Comparison of ENCODE assay signal across 8 cellular contexts in the genomic region with DNA sequence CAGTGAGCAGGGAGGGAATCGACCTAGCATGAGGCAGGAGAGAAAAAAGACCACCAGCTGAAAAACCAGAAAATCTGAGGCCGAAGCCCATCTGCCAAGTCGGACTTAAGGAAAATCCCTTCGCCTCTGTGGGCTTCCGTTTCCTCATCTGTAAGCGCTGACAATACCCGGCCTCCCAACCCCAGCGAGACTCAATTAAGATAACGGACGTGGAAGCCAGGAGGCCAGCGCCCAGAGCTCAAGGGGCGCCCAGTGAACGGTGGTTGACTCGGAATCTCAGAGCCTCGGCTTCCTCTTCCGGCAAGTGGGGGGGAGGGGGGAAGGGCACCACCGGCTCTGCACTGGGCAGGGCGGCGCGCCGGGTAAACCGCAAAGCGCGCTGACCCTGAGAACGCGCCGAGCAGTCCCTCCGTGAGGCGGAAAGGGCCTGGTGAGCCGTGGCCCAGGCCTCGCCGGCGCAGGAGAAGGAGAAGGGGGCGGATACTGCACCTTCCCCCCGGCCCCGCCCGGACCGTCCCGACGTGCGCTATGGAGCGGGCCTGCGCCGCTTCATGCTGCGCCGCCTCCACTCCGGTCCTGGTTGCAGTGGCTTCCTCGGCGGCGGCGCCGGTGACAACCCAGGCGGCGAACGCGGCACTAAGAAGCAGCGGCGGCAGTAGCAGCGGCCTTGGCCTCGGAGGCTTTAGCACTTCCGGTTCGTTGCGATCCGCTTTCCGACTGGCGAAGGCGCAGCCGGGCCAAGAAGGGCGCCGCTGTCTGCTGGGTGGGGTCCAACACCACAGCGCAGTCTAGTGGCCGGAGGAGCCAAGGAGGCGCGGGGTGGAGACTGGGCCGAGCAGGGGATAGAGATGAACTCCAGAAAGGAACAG. TPM values are rescaled to one million over a fixed set of nuclear protein-coding genes. Genes with fewer than 3 reads are reported as not detected.
DNase-seq lines count a peak whose midpoint lies in the region; ATAC-seq and TF ChIP-seq lines count a peak whose summit lies in the region.

Gene DPP8, minus strand, starts transcription at position 693 of the 869 bp plus-strand sequence. CDS start 5,136 bp downstream, outside the sequence.

- dilution Hi-C loops in IMR-90 (cut with HindIII; ENCODE audit: low sequenced_read_pairs, unreplicated experiment) = no loop called here

- peak within 1 kb of the TSS; percentile 42; the same call in 1 of the 2 replicates for H2BK120ac ChIP-seq in IMR-90 (ENCODE audit: low read depth, low read length)

- H3K14ac ChIP-seq in IMR-90 (replicated peaks; ENCODE audit: low read depth, low read length) = peak within 1 kb of the TSS; percentile 65

- H2AFZ ChIP-seq in IMR-90 (replicated peaks; ENCODE audit: low read length, poor library complexity) = peak within 1 kb of the TSS; percentile 97

- POLR2A ChIA-PET in IMR-90 (lab: Charles Lee; ENCODE audit: unreplicated experiment) = interaction anchor here (0.6 kb wide), 3 partner anchors 181 to 650 kb away, joined by 3 to 5 read pairs (median 4); no protein-coding TSS in a partner anchor

- peak; percentile 78 for TF ChIP-seq POLR2A in IMR-90 (IDR thresholded peaks at IDR 0.05; ENCODE audit: low read depth, low read length)

- H3K36me3 ChIP-seq in IMR-90 (ENCODE audit: control insufficient read depth, insufficient read depth, low read length) = peaks cover 5% of the 10 kb centered on the region

- H4K91ac ChIP-seq in IMR-90 (ENCODE audit: insufficient read depth, low read depth, low read length) = peak within 1 kb of the TSS; percentile 95

- peaks cover 24 to 30% of the 10 kb centered on the region in 2 experiments for H3K79me1 ChIP-seq in IMR-90 (ENCODE audit: low read depth in 1 of 2, low read length in 2 of 2)

- H3K4me3 ChIP-seq in IMR-90 (ENCODE audit: insufficient read depth, low read depth, low read length) = peak within 1 kb of the TSS; percentile 88

- peak within 1 kb of the TSS; percentile 47 for H3K18ac ChIP-seq in IMR-90 (ENCODE audit: low read depth, low read length)

- H3K23ac ChIP-seq in IMR-90 (ENCODE audit: low read depth, low read length) = peak within 1 kb of the TSS; percentile 85

- peak; percentile 27 for TF ChIP-seq RAD21 in IMR-90 (IDR thresholded peaks at IDR 0.05; ENCODE audit: low read length)

- H2BK5ac ChIP-seq in IMR-90 (ENCODE audit: low read depth, low read length, poor library complexity, severe bottlenecking) = peak within 1 kb of the TSS; percentile 79

- intact Hi-C loops in IMR-90 (cut with micrococcal nuclease) = loop anchor here (2.0 kb wide), 1 partner anchor 14 kb away; the partner anchor contains the start of gene HACD3

- peak within 1 kb of the TSS; percentile 99 for H3K4me2 ChIP-seq in IMR-90 (ENCODE audit: low read depth, low read length)

- peaks cover 19% of the 10 kb centered on the region; the same call in 1 of the 2 replicates for H4K20me1 ChIP-seq in IMR-90 (ENCODE audit: insufficient read depth, low read length)

- H3K4me1 ChIP-seq in IMR-90 (ENCODE audit: control insufficient read depth, insufficient read depth, low read length) = peaks cover 4% of the 10 kb centered on the region

- H3K9me1 ChIP-seq in IMR-90 (ENCODE audit: insufficient read depth, low read length) = 0 out of 2 replicates have a peak, but pooled peaks cover 2% of the 10 kb centered on the region

- WGBS in IMR-90 (ENCODE audit: extremely low coverage in 2 of 2, insufficient read length in 1 of 2), 2 experiments = 0% methylated on average over 28 of the region's 75 CpGs; no CpG with 5 or more reads in 1 of the 2 experiments

- no TSS peak for BruUV-seq in IMR-90 (replicated peaks; lab: Mats Ljungman, UMichigan)

- peak; percentile 94 for TF ChIP-seq CTCF in IMR-90 (conservative IDR thresholded peaks at IDR 0.05; ENCODE audit: low read depth, low read length)

- peak within 1 kb of the TSS; percentile 89 for H2AK5ac ChIP-seq in IMR-90 (ENCODE audit: low read depth, low read length)

- in situ Hi-C loops in IMR-90 (cut with MboI; ENCODE audit: low sequenced_read_pairs) = no loop called here

- H4K5ac ChIP-seq in IMR-90 (ENCODE audit: low read depth, low read length) = peak within 1 kb of the TSS; percentile 89

- H4K8ac ChIP-seq in IMR-90 (ENCODE audit: low read depth in 2 of 2, low read length in 2 of 2) = peak within 1 kb of the TSS; percentile 91 to 95

- H3K27ac ChIP-seq in IMR-90 (ENCODE audit: insufficient read depth, low read length) = peak within 1 kb of the TSS; percentile 89
- peak within 1 kb of the TSS; percentile 87 for H3K27ac ChIP-seq in epithelial cell of prostate

- no peaks in the 10 kb centered on the region for H3K27me3 ChIP-seq in IMR-90 (ENCODE audit: control insufficient read depth, insufficient read depth, low read length)

- no peaks in the 10 kb centered on the region for H3K9me3 ChIP-seq in IMR-90 (ENCODE audit: control insufficient read depth, insufficient read depth, low read length)

- no peak within 1 kb of the TSS for H2BK15ac ChIP-seq in IMR-90 (ENCODE audit: low read depth, low read length)

- ATAC-seq in GM21526 (IDR thresholded peaks at IDR 0.05; ENCODE audit: low FRiP score, unreplicated experiment) (peak; percentile 91), IMR-90 (ENCODE audit: low read depth) (peak; percentile 99)

- peak within 1 kb of the TSS; percentile 85 for H3K56ac ChIP-seq in IMR-90 (ENCODE audit: extremely low read depth, insufficient read depth, low read length)

- H3K4ac ChIP-seq in IMR-90 (ENCODE audit: low read depth, low read length) = peak within 1 kb of the TSS; percentile 88

- H2AK9ac ChIP-seq in IMR-90 (replicated peaks; ENCODE audit: low read depth, low read length, poor library complexity) = peak within 1 kb of the TSS; percentile 95

- peak; percentile 93 for DNase-seq in DMS114 treated with DMSO at 0.1 percent for 48 hours (lab: John Stamatoyannopoulos, UW; ENCODE audit: unreplicated experiment)
- peak; percentile 94 for DNase-seq in IMR-90
- peak; percentile 97 for DNase-seq in OCI-M1 (lab: John Stamatoyannopoulos, UW)
- peak; percentile 91 for DNase-seq in activated T-cell treated with anti-CD3 and anti-CD28 coated beads for 4 hours
- DNase-seq in epithelial cell of prostate (ENCODE audit: low read depth, low spot score) = peak; percentile 74
- DNase-seq in mucosa of gallbladder (ENCODE audit: low spot score) = peak; percentile 93
- DNase-seq in stimulated activated CD8-positive, alpha-beta memory T cell treated with anti-CD3 and anti-CD28 coated beads, Interleukin-4, amount 100 ng/mL, for 48 hours = peak; percentile 97

- CTCF ChIA-PET in IMR-90 (lab: Yijun Ruan, JAX) = interaction anchor here (1.3 kb wide), 1 partner anchor 13 kb away, joined by 4 read pairs; the partner anchor contains the start of gene HACD3

- peak within 1 kb of the TSS; percentile 97 for H3K9ac ChIP-seq in IMR-90 (ENCODE audit: low read depth, low read length)

- no peak within 1 kb of the TSS for H2BK20ac ChIP-seq in IMR-90 (ENCODE audit: low read depth, low read length)

TF ChIP-seq in IMR-90, 13 proteins besides CTCF, POLR2A, EP300 and RAD21:
- TF ChIP-seq CEBPB (IDR thresholded peaks at IDR 0.05; ENCODE audit: low read depth, low read length) = no peak
- TF ChIP-seq RFX5 (IDR thresholded peaks at IDR 0.05; ENCODE audit: low read depth, low read length) = no peak
- TF ChIP-seq CHD1 (IDR thresholded peaks at IDR 0.05; ENCODE audit: low read depth, low read length) = 0 out of 2 replicates have a peak, but pooled peaks have one; percentile 42
- peak; percentile 34; the same call in 1 of the 2 replicates for TF ChIP-seq SMC3 (IDR thresholded peaks at IDR 0.05; ENCODE audit: low read depth, low read length)
- TF ChIP-seq NFE2L2 (IDR thresholded peaks at IDR 0.05; ENCODE audit: low read depth, low read length) = no peak
- peak; percentile 81; the same call in 1 of the 2 replicates for TF ChIP-seq MAZ (IDR thresholded peaks at IDR 0.05; ENCODE audit: borderline replicate concordance, low read depth, low read length)
- 0 out of 2 replicates have a peak, but pooled peaks have one; percentile 58 for TF ChIP-seq MXI1 (IDR thresholded peaks at IDR 0.05; ENCODE audit: borderline replicate concordance, low read depth, low read length)

RNA-seq across cellular contexts. Expression of gene DPP8, which starts in this region (rescaled TPM):
- total RNA-seq in IMR-90 (2012; rRNA removed) = 29.4 and 35.6 TPM in 2 replicates
- 10.1 and 10.7 TPM in 2 replicates for polyA plus RNA-seq in IMR-90 (2012; rRNA removed)
- polyA plus RNA-seq in IMR-90 (2012; cell fraction: cytosol; rRNA removed) = 4.5 and 4.8 TPM in 2 replicates
- 4.1 and 15.2 TPM in 2 replicates for polyA plus RNA-seq in IMR-90 (2012; cell fraction: nucleus; rRNA removed; ENCODE audit: low replicate concordance)
- 30.0 TPM for total RNA-seq in mucosa of gallbladder

Comparison
In these comparisons a context has a peak if more than half of its experiments do, and no peak if none do; other contexts are left out.
1. Peak in every context shown above with its lines: DNase-seq, ATAC-seq, H3K4me3 ChIP-seq and H3K27ac ChIP-seq.